9 cellular contexts compared by ENCODE assay signal in the genomic region with DNA sequence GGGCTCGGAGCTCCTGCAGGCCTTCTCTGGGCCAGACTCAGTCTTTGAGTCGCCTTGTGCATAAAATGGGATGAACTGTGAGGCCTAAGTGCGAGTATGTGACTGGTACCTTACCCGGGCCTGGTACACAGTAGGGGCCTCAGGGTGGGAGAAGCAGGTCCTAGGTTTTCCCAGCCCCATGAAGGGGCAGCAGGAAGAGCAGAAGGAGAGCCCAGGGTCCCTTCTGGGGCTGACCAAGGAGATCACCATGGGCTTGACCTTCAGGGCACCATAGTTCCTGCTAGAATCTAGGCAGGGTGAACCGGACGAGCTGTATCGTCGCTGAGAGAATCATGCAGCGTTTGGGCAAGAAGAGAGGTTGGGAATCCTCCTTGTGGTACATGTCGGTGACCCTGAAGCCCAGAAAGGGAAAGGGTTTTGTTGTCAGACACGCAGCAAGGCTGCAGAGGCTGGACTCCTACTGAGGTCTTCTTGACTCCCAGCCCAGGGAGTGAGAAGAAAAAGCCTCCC. TPM values are rescaled to one million over a fixed set of nuclear protein-coding genes. Genes with fewer than 3 reads are reported as not detected.
A peak's percentile ranks its signal among the peaks of the same experiment; 100 is the strongest.
DNase-seq lines count a peak whose midpoint lies in the region; ATAC-seq and TF ChIP-seq lines count a peak whose summit lies in the region.
"Had no signal": no experiment of that assay in that cellular context is flagged by ENCODE, and none has a peak within 500 bp of the region (broad histone marks: within the 10 kb centered on the region; RNA-seq: fewer than 3 reads in every experiment).

No MANE protein-coding gene starts in this region.

- H3K36me3 ChIP-seq in NT2/D1 (ENCODE audit: insufficient read depth, insufficient read length, low read length) (peaks cover 33% of the 10 kb centered on the region), prostate gland (peaks cover 0 to 6% of the 10 kb centered on the region in 2 donors)

- WGBS in prostate gland, result 75% methylated on average over 11 of the region's 11 CpGs

- ATAC-seq in GM18508 (IDR thresholded peaks at IDR 0.05; ENCODE audit: insufficient read depth, unreplicated experiment) (peak; percentile 15), HG02870 (IDR thresholded peaks at IDR 0.05; ENCODE audit: unreplicated experiment) (no peak), HG03280 (IDR thresholded peaks at IDR 0.05; ENCODE audit: unreplicated experiment) (no peak)

- no peak for TF ChIP-seq POLR2A in prostate gland (IDR thresholded peaks at IDR 0.05)

- TF ChIP-seq CTCF in prostate gland (IDR thresholded peaks at IDR 0.05), result no peak

- H3K27me3 ChIP-seq in NT2/D1 (ENCODE audit: insufficient read depth, insufficient read length) (peaks cover 9% of the 10 kb centered on the region), prostate gland (replicated peaks; ENCODE audit: insufficient read depth) (no peaks in the 10 kb centered on the region)

- H3K4me1 ChIP-seq in NT2/D1 (ENCODE audit: insufficient read depth, insufficient read length), result peaks cover 19% of the 10 kb centered on the region
- H3K4me1 ChIP-seq in prostate gland (replicated peaks), result peaks cover 12% of the 10 kb centered on the region

- H3K27ac ChIP-seq in epithelial cell of prostate (peak overlapping the region; percentile 68), prostate gland (peak overlapping the region; percentile 96)

- H3K9me3 ChIP-seq in NT2/D1 (ENCODE audit: insufficient read depth, low read length), result no peaks in the 10 kb centered on the region
- no peaks in the 10 kb centered on the region for H3K9me3 ChIP-seq in prostate gland

- H3K4me3 ChIP-seq in NT2/D1 (ENCODE audit: insufficient read length, low read depth) (peak overlapping the region; percentile 80), prostate gland (peak overlapping the region; percentile 88 to 90)

- intact Hi-C loops in prostate gland (cut with DNase I), result no loop called here

- DNase-seq in NT2/D1 (ENCODE audit: low read depth, low spot score) (no peak), epithelial cell of prostate (ENCODE audit: low read depth, low spot score) (no peak), prostate gland (ENCODE audit: low spot score) (no peak), NCI-H2029 treated with DMSO at 0.1 percent for 48 hours (lab: John Stamatoyannopoulos, UW) (no peak)
- DNase-seq in activated CD8-positive, alpha-beta memory T cell treated with anti-CD3 and anti-CD28 coated beads, Interleukin-2, amount 50 U/mL, for 48 hours, result no peak

- peak overlapping the region; percentile 56 for H3K9ac ChIP-seq in NT2/D1 (ENCODE audit: insufficient read length, low read depth)

RNA-seq across cellular contexts. Expression of a gene that starts 0.4 kb away (rescaled TPM):
- 100 to 1,000 TPM in 1 of 2 donors, 10 to 100 TPM in 1; 43.4 to 135 TPM for total RNA-seq in prostate gland

RNA-seq across cellular contexts. Expression of a gene that starts 28.6 kb away (rescaled TPM):
- total RNA-seq in prostate gland, result 100 to 1,000 TPM in 1 of 2 donors, 10 to 100 TPM in 1; 73.1 to 104 TPM

RNA-seq across cellular contexts. Expression of a gene that starts 45.8 kb away (rescaled TPM):
- total RNA-seq in prostate gland, result 1 to 10 TPM in 1 of 2 donors, not detected in 1; 2.8 TPM
- total RNA-seq: M059J had no signal
